Comparison of ENCODE assay signal across 20 cellular contexts in the genomic region with DNA sequence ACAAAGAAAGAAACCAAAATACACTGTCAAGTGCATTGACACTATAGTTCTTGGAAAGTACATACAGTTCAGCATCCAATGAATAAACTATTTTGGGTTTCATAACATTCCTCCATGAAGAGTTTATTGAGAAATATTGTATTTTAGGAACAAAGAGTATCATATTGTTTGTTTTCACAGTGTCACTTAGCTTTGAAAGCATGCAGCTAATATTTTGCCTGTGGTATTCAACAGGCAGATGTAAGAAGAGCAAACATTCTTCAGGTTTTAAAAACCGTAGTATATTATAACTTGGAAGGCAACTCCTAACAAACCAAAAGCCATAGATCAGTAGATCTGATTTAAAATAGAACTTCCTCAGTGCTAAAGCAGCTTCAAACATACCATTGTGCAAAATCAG. TPM values are rescaled to one million over a fixed set of nuclear protein-coding genes. Genes with fewer than 3 reads are reported as not detected.
DNase-seq lines count a peak whose midpoint lies in the region; ATAC-seq and TF ChIP-seq lines count a peak whose summit lies in the region.
"Had no signal": no experiment of that assay in that cellular context is flagged by ENCODE, and none has a peak within 500 bp of the region (broad histone marks: within the 10 kb centered on the region; RNA-seq: fewer than 3 reads in every experiment).

No MANE protein-coding gene starts in this region.

- H3K4me1 ChIP-seq in adipocyte (ENCODE audit: control insufficient read depth, insufficient read depth, low read length) (peaks cover 19% of the 10 kb centered on the region), skeletal muscle satellite cell (ENCODE audit: control insufficient read depth, insufficient read depth, low read length) (peaks cover 31% of the 10 kb centered on the region)

- intact Hi-C loops in activated CD4-positive, alpha-beta T cell treated with anti-CD3 and anti-CD28 coated beads for 36 hours (cut with DNase I, micrococcal nuclease): loop anchor here in 1 of 2 experiments (5.0 kb wide), 1 partner anchor 107 kb away; a partner anchor contains a TSS

- POLR2A ChIA-PET in activated CD4-positive, alpha-beta T cell treated with anti-CD3 and anti-CD28 coated beads for 36 hours (lab: Charles Lee): no interaction called here

- no peak overlapping the region for H3K27ac Mint-ChIP-seq in activated CD4-positive, alpha-beta T cell treated with anti-CD3 and anti-CD28 coated beads for 36 hours
- H3K27ac Mint-ChIP-seq: activated CD4-positive, alpha-beta T cell treated with anti-CD3 and anti-CD28 coated beads, Interleukin-2, amount 10 ng/mL, durations not matched to agents 7 days and 5 days; activated naive CD4-positive, alpha-beta T cell treated with anti-CD3 and anti-CD28 coated beads for 36 hours had no signal

- no peak overlapping the region for H3K4me3 Mint-ChIP-seq in activated CD4-positive, alpha-beta T cell treated with anti-CD3 and anti-CD28 coated beads for 36 hours
- H3K4me3 Mint-ChIP-seq: activated CD4-positive, alpha-beta T cell treated with anti-CD3 and anti-CD28 coated beads, Interleukin-2, amount 10 ng/mL, durations not matched to agents 7 days and 5 days; activated naive CD4-positive, alpha-beta T cell treated with anti-CD3 and anti-CD28 coated beads for 36 hours had no signal

- in situ Hi-C loops in brain microvascular endothelial cell (cut with HindIII; ENCODE audit: low pct_ligation_motif_present, low sequenced_read_pairs): no loop called here

- TF ChIP-seq CTCF in brain microvascular endothelial cell (IDR thresholded peaks at IDR 0.05; ENCODE audit: low read depth, low read length, missing control alignments): no peak

- no peak overlapping the region for H3K9ac ChIP-seq in adipocyte (ENCODE audit: low read length)
- H3K9ac ChIP-seq in skeletal muscle satellite cell (ENCODE audit: low read depth, low read length): no peak overlapping the region

- H3K36me3 ChIP-seq in adipocyte (ENCODE audit: control insufficient read depth, insufficient read depth, low read length, severe bottlenecking): no peaks in the 10 kb centered on the region
- no peaks in the 10 kb centered on the region for H3K36me3 ChIP-seq in skeletal muscle satellite cell (ENCODE audit: insufficient read depth, low read length)
- no peaks in the 10 kb centered on the region for H3K36me3 ChIP-seq in brain microvascular endothelial cell (replicated peaks)
- H3K36me3 ChIP-seq: cardiac muscle cell, gastrocnemius medialis, pancreas had no signal

- H3K36me3 Mint-ChIP-seq in activated CD4-positive, alpha-beta T cell treated with anti-CD3 and anti-CD28 coated beads for 36 hours (ENCODE audit: low read depth): no peaks in the 10 kb centered on the region

- peaks cover 5% of the 10 kb centered on the region for H3K4me1 Mint-ChIP-seq in activated CD4-positive, alpha-beta T cell treated with anti-CD3 and anti-CD28 coated beads for 36 hours

- no peaks in the 10 kb centered on the region for H3K9me3 ChIP-seq in adipocyte (ENCODE audit: control insufficient read depth, low read length)
- no peaks in the 10 kb centered on the region for H3K9me3 ChIP-seq in skeletal muscle satellite cell (replicated peaks; ENCODE audit: low read length)
- H3K9me3 ChIP-seq: gastrocnemius medialis, pancreas had no signal

- no peaks in the 10 kb centered on the region for H3K27me3 ChIP-seq in adipocyte (replicated peaks; ENCODE audit: control insufficient read depth, insufficient read depth, low read length)
- H3K27me3 ChIP-seq in skeletal muscle satellite cell (ENCODE audit: control insufficient read depth, insufficient read depth, low read length): no peaks in the 10 kb centered on the region
- no peaks in the 10 kb centered on the region for H3K27me3 ChIP-seq in brain microvascular endothelial cell (replicated peaks)
- H3K27me3 ChIP-seq: cardiac muscle cell, gastrocnemius medialis, pancreas had no signal

- peak overlapping the region; percentile 1 for H3K4me2 ChIP-seq in skeletal muscle satellite cell (ENCODE audit: low read length)

- H3K27me3 Mint-ChIP-seq in activated CD4-positive, alpha-beta T cell treated with anti-CD3 and anti-CD28 coated beads for 36 hours: peaks cover 9% of the 10 kb centered on the region

- no peak for ATAC-seq in activated CD4-positive, alpha-beta T cell treated with anti-CD3 and anti-CD28 coated beads for 36 hours
- ATAC-seq: gastrocnemius medialis had no signal

- no peak overlapping the region for H3K4me3 ChIP-seq in adipocyte (ENCODE audit: low read length)
- H3K4me3 ChIP-seq in skeletal muscle satellite cell (ENCODE audit: low read length): no peak overlapping the region
- H3K4me3 ChIP-seq in brain microvascular endothelial cell (ENCODE audit: low read depth, low read length): no peak overlapping the region
- H3K4me3 ChIP-seq: cardiac muscle cell, gastrocnemius medialis, pancreas had no signal

- DNase-seq in EH (ENCODE audit: low read depth): peak; percentile 75
- peak; percentile 88 for DNase-seq in adipocyte (ENCODE audit: low read depth)
- DNase-seq in fibroblast of peridontal ligament (ENCODE audit: extremely low read depth): peak; percentile 93
- no peak for DNase-seq in COLO668 (lab: John Stamatoyannopoulos, UW; ENCODE audit: unreplicated experiment)
- DNase-seq in brain microvascular endothelial cell: no peak
- DNase-seq in NCI-H510A (lab: John Stamatoyannopoulos, UW): no peak
- no peak for DNase-seq in activated CD4-positive, alpha-beta T cell treated with anti-CD3 and anti-CD28 coated beads for 36 hours
- DNase-seq: activated CD4-positive, alpha-beta T cell treated with anti-CD3 and anti-CD28 coated beads, Interleukin-2, amount 10 ng/mL, durations not matched to agents 7 days and 5 days; activated naive CD4-positive, alpha-beta T cell treated with anti-CD3 and anti-CD28 coated beads for 36 hours; DMS153; effector CD8-positive, alpha-beta T cell; gastrocnemius medialis; pancreas; stimulated activated CD4-positive, alpha-beta T cell treated with anti-CD3 and anti-CD28 coated beads, Interleukin-4, amount 100 ng/mL, for 1 hour had no signal

- CTCF ChIA-PET in activated CD4-positive, alpha-beta T cell treated with anti-CD3 and anti-CD28 coated beads for 36 hours (lab: Charles Lee): interaction anchor here (1.0 to 1.2 kb wide), 2 partner anchors 219 to 1627 kb away, joined by 3 read pairs; no protein-coding TSS in a partner anchor

- no peak overlapping the region for H3K27ac ChIP-seq in brain microvascular endothelial cell
- H3K27ac ChIP-seq: cardiac muscle cell, gastrocnemius medialis had no signal

- H3K9me3 Mint-ChIP-seq in activated CD4-positive, alpha-beta T cell treated with anti-CD3 and anti-CD28 coated beads for 36 hours (ENCODE audit: low read depth): no peaks in the 10 kb centered on the region
- H3K9me3 Mint-ChIP-seq: activated CD4-positive, alpha-beta T cell treated with anti-CD3 and anti-CD28 coated beads, Interleukin-2, amount 10 ng/mL, durations not matched to agents 7 days and 5 days; activated naive CD4-positive, alpha-beta T cell treated with anti-CD3 and anti-CD28 coated beads for 36 hours had no signal

RNA-seq across cellular contexts. Expression of a gene that starts 4.5 kb away (rescaled TPM):
- 11.4 and 16.4 TPM in 2 replicates for total RNA-seq in skeletal muscle satellite cell (2012; rRNA removed)
- total RNA-seq in activated CD4-positive, alpha-beta T cell treated with anti-CD3 and anti-CD28 coated beads for 36 hours: 1 to 10 TPM; 3.2 to 3.3 TPM

RNA-seq across cellular contexts. Expression of a gene that starts 42.2 kb away (rescaled TPM):
- total RNA-seq in skeletal muscle satellite cell (2012; rRNA removed): not detected in 2 replicates
- not detected for total RNA-seq in activated CD4-positive, alpha-beta T cell treated with anti-CD3 and anti-CD28 coated beads for 36 hours
- total RNA-seq: activated CD4-positive, alpha-beta T cell treated with anti-CD3 and anti-CD28 coated beads, Interleukin-2, amount 10 ng/mL, durations not matched to agents 7 days and 5 days; activated naive CD4-positive, alpha-beta T cell treated with anti-CD3 and anti-CD28 coated beads for 36 hours; cardiac muscle cell; gastrocnemius medialis; H4; liver; SK-MEL-5; subcutaneous adipose tissue had no signal

Comparison
In these comparisons a context has a peak if more than half of its experiments do, and no peak if none do; other contexts are left out.
1. DNase-seq: peak in EH (single experiment), adipocyte (single experiment) and fibroblast of peridontal ligament (single experiment); none in COLO668 (single experiment), brain microvascular endothelial cell (single experiment), NCI-H510A (single experiment) and activated CD4-positive, alpha-beta T cell treated with anti-CD3 and anti-CD28 coated beads for 36 hours (single experiment).